ENCODE assay signal across 31 cellular contexts in the genomic region with DNA sequence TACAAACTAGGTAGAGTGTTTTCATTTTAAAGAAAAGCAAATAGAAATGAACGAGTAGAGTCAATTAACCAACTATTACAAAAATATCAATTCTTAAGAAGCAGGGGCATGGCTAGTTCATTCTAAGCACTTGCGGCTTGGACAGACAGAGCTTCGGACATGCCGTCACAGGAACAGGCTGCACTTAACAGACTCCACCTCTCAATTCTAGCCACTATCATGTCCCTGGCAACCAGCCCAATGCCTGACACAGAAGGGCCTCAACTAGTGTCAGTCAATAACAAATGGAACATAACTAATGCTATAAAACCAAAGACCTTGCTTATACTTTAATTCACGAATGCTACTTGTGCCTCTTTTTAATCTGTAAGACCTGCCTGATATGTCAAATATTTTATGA.
"Had no signal": no experiment of that assay in that cellular context is flagged by ENCODE, and none has a peak within 500 bp of the region (broad histone marks: within the 10 kb centered on the region; RNA-seq: fewer than 3 reads in every experiment).

No MANE protein-coding gene starts in this region.

- ATAC-seq: activated CD8-positive, alpha-beta memory T cell treated with anti-CD3 and anti-CD28 coated beads, Interleukin-2, amount 10 ng/mL, durations not matched to agents 7 days and 5 days; activated naive CD8-positive, alpha-beta T cell treated with anti-CD3 and anti-CD28 coated beads, Interleukin-2, amount 50 U/mL, for 24 hours; PC-3 had no signal

- H3K9me3 ChIP-seq: Peyer's patch had no signal

- H3K27me3 ChIP-seq: cardiac muscle cell, Peyer's patch had no signal

- H3K27ac ChIP-seq: cardiac muscle cell, Peyer's patch, WERI-Rb-1 had no signal

- H3K36me3 ChIP-seq: cardiac muscle cell, Peyer's patch, WERI-Rb-1 had no signal

- DNase-seq: activated CD4-positive, alpha-beta memory T cell treated with anti-CD3 and anti-CD28 coated beads, Interleukin-2, amount 10 ng/mL, durations not matched to agents 7 days and 5 days; activated CD4-positive, alpha-beta T cell treated with anti-CD3 and anti-CD28 coated beads for 1 hour; activated CD4-positive, alpha-beta T cell treated with anti-CD3 and anti-CD28 coated beads for 48 hours; activated CD4-positive, CD25-positive, alpha-beta regulatory T cell; activated CD8-positive, alpha-beta memory T cell treated with anti-CD3 and anti-CD28 coated beads for 24 hours; activated CD8-positive, alpha-beta memory T cell treated with anti-CD3 and anti-CD28 coated beads, Interleukin-2, amount 10 ng/mL, durations not matched to agents 7 days and 5 days; activated CD8-positive, alpha-beta memory T cell treated with anti-CD3 and anti-CD28 coated beads, Interleukin-2, amount 50 U/mL, for 48 hours; activated effector memory CD4-positive, alpha-beta T cell treated with Interleukin-2 at 50 U/mL for 16 hours; activated naive CD4-positive, alpha-beta T cell treated with anti-CD3 and anti-CD28 coated beads, Interleukin-2, amount 10 ng/mL, durations not matched to agents 7 days and 5 days; activated naive CD8-positive, alpha-beta T cell treated with anti-CD3 and anti-CD28 coated beads, Interleukin-2, amount 50 U/mL, for 24 hours; activated T-cell treated with anti-CD3 and anti-CD28 coated beads, Interleukin-2, amount 50 U/mL, for 48 hours; anterior cingulate cortex; Kasumi-1; KG1; MM.1S; MV-4-11; NCI-H1092; NCI-H146; NCI-H187; NCI-H2029 treated with DMSO at 0.1 percent for 48 hours; NCI-H2107; NCI-H2171; NCI-H510A; NCI-H526 treated with DMSO at 0.1 percent for 48 hours; NCI-H774; PC-3; RPMI8226; T1000; WERI-Rb-1 had no signal

- H3K4me3 ChIP-seq: cardiac muscle cell, Peyer's patch had no signal
